1 cellular context compared by ENCODE assay signal in the genomic region with DNA sequence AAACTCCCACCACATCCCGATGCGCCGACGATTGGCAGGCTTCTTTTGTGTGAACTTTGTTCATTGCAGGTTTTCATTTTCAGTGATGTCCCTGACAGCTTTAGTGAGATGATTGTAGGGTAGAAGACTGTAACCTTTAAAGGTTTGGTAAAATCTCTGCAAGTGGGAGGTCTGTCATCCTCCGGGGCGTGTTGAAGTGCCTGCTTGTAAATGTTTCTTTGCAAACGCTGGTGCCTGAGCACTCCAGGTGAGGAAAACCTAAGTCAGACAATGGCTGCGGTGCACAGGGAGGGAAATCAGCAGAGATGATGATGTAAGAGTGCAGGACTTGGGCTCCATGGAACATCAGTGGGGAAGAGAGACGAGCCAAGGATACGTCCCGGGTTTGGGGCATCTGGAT.
TF ChIP-seq lines count a peak whose summit lies in the region.

No MANE protein-coding gene starts in this region.

TF ChIP-seq in GM23338, 12 proteins besides CTCF, POLR2A, EP300 and RAD21 (continued from another document):
- TF ChIP-seq STAT1 (IDR thresholded peaks at IDR 0.05; ENCODE audit: unreplicated experiment) (no peak), POLR2AphosphoS5 (IDR thresholded peaks at IDR 0.05; ENCODE audit: low read depth) (no peak)
- TF ChIP-seq, protein P1, sequence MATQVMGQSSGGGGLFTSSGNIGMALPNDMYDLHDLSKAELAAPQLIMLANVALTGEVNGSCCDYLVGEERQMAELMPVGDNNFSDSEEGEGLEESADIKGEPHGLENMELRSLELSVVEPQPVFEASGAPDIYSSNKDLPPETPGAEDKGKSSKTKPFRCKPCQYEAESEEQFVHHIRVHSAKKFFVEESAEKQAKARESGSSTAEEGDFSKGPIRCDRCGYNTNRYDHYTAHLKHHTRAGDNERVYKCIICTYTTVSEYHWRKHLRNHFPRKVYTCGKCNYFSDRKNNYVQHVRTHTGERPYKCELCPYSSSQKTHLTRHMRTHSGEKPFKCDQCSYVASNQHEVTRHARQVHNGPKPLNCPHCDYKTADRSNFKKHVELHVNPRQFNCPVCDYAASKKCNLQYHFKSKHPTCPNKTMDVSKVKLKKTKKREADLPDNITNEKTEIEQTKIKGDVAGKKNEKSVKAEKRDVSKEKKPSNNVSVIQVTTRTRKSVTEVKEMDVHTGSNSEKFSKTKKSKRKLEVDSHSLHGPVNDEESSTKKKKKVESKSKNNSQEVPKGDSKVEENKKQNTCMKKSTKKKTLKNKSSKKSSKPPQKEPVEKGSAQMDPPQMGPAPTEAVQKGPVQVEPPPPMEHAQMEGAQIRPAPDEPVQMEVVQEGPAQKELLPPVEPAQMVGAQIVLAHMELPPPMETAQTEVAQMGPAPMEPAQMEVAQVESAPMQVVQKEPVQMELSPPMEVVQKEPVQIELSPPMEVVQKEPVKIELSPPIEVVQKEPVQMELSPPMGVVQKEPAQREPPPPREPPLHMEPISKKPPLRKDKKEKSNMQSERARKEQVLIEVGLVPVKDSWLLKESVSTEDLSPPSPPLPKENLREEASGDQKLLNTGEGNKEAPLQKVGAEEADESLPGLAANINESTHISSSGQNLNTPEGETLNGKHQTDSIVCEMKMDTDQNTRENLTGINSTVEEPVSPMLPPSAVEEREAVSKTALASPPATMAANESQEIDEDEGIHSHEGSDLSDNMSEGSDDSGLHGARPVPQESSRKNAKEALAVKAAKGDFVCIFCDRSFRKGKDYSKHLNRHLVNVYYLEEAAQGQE (IDR thresholded peaks at IDR 0.05; ENCODE audit: unreplicated experiment), result no peak
- TF ChIP-seq, protein P2, sequence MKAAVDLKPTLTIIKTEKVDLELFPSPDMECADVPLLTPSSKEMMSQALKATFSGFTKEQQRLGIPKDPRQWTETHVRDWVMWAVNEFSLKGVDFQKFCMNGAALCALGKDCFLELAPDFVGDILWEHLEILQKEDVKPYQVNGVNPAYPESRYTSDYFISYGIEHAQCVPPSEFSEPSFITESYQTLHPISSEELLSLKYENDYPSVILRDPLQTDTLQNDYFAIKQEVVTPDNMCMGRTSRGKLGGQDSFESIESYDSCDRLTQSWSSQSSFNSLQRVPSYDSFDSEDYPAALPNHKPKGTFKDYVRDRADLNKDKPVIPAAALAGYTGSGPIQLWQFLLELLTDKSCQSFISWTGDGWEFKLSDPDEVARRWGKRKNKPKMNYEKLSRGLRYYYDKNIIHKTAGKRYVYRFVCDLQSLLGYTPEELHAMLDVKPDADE (IDR thresholded peaks at IDR 0.05), result no peak
